ENCODE assay signal across 1 cellular context in genomic region chr19:5090780-5091575, GRCh38.
TF ChIP-seq lines count a peak whose summit lies in the region.

No MANE protein-coding gene starts in this region.

TF ChIP-seq in K562, 482 proteins besides CTCF, POLR2A, EP300 and RAD21 (continued from another document and continues in another):
- no peak for TF ChIP-seq RERE (CRISPR knock-in tag; IDR thresholded peaks at IDR 0.05; ENCODE audit: borderline replicate concordance)
- TF ChIP-seq XRCC3 (IDR thresholded peaks at IDR 0.05): no peak
- TF ChIP-seq TSHZ1 (CRISPR knock-in tag; IDR thresholded peaks at IDR 0.05): no peak
- peak; percentile 92 for TF ChIP-seq CBFA2T3 (IDR thresholded peaks at IDR 0.05)
- TF ChIP-seq ZBTB1 (CRISPR knock-in tag; IDR thresholded peaks at IDR 0.05; ENCODE audit: borderline replicate concordance, low read depth): no peak
- TF ChIP-seq TGIF2 (CRISPR knock-in tag; IDR thresholded peaks at IDR 0.05): no peak
- TF ChIP-seq HCFC1 (IDR thresholded peaks at IDR 0.05; ENCODE audit: low read depth, low read length): no peak
- TF ChIP-seq ZNF780A (CRISPR knock-in tag; IDR thresholded peaks at IDR 0.05): no peak
- no peak for TF ChIP-seq NR2F6 (CRISPR knock-in tag; IDR thresholded peaks at IDR 0.05)
- peak; percentile 86; the same call in 1 of the 2 replicates for TF ChIP-seq ZKSCAN8 (CRISPR knock-in tag; IDR thresholded peaks at IDR 0.05)
- no peak; the same call in none of the 2 replicates for TF ChIP-seq ZBTB2 (IDR thresholded peaks at IDR 0.05)
- TF ChIP-seq ZNF76 (CRISPR knock-in tag; IDR thresholded peaks at IDR 0.05; ENCODE audit: borderline replicate concordance): no peak
- TF ChIP-seq KLF1 (tag; IDR thresholded peaks at IDR 0.05): no peak
- TF ChIP-seq JUN (IDR thresholded peaks at IDR 0.05; ENCODE audit: borderline replicate concordance, low read depth, low read length): 0 out of 2 replicates have a peak, but pooled peaks have one; percentile 40
- TF ChIP-seq JUN (CRISPR knock-in tag; IDR thresholded peaks at IDR 0.05; ENCODE audit: borderline replicate concordance): 0 out of 2 replicates have a peak, but pooled peaks have one; percentile 59
- TF ChIP-seq SREBF1 (IDR thresholded peaks at IDR 0.05; ENCODE audit: borderline replicate concordance, low read depth, low read length): no peak
- no peak for TF ChIP-seq NFE2L1 (tag; IDR thresholded peaks at IDR 0.05; ENCODE audit: borderline replicate concordance, low read depth)
- TF ChIP-seq YBX1 (IDR thresholded peaks at IDR 0.05): no peak
- peak; percentile 70 for TF ChIP-seq STAT5A (IDR thresholded peaks at IDR 0.05; ENCODE audit: borderline replicate concordance, low read length)
- TF ChIP-seq RBM14 (IDR thresholded peaks at IDR 0.05; ENCODE audit: borderline replicate concordance, insufficient read depth, low read depth, low read length): no peak
- TF ChIP-seq PREB (CRISPR knock-in tag; IDR thresholded peaks at IDR 0.05): no peak
- peak; percentile 10 for TF ChIP-seq MXD1 (CRISPR knock-in tag; IDR thresholded peaks at IDR 0.05; ENCODE audit: borderline replicate concordance, poor library complexity, severe bottlenecking)
- no peak for TF ChIP-seq SREBF2 (CRISPR knock-in tag; IDR thresholded peaks at IDR 0.05)
- no peak for TF ChIP-seq ZZZ3 (IDR thresholded peaks at IDR 0.05)
- no peak for TF ChIP-seq CREBBP (IDR thresholded peaks at IDR 0.05; ENCODE audit: low read depth, low read length)
- TF ChIP-seq TRIM25 (IDR thresholded peaks at IDR 0.05; ENCODE audit: borderline replicate concordance): no peak
- 0 out of 2 replicates have a peak, but pooled peaks have one; percentile 7 for TF ChIP-seq PTBP1 (IDR thresholded peaks at IDR 0.05; ENCODE audit: low read depth, low read length)
- no peak for TF ChIP-seq MXI1 (IDR thresholded peaks at IDR 0.05; ENCODE audit: low read depth, low read length)
- no peak for TF ChIP-seq MAFF (IDR thresholded peaks at IDR 0.05; ENCODE audit: low read length)
- TF ChIP-seq FOXK1 (CRISPR knock-in tag; IDR thresholded peaks at IDR 0.05; ENCODE audit: borderline replicate concordance): no peak
- TF ChIP-seq XRCC5 (IDR thresholded peaks at IDR 0.05; ENCODE audit: low read depth, low read length): no peak
- TF ChIP-seq SPI1 (IDR thresholded peaks at IDR 0.05; ENCODE audit: borderline replicate concordance, low read depth, low read length): no peak
- no peak for TF ChIP-seq NR3C1 (CRISPR knock-in tag; IDR thresholded peaks at IDR 0.05)
- peak in 1 of 2 experiments; percentile 85; a peak in 2 of 4 replicates for TF ChIP-seq ZNF639 (CRISPR knock-in tag; conservative IDR thresholded peaks at IDR 0.05 in 1 of 2, IDR thresholded peaks at IDR 0.05 in 1 of 2)
- no peak for TF ChIP-seq RBBP5 (IDR thresholded peaks at IDR 0.05; ENCODE audit: borderline replicate concordance, insufficient read depth, low read length, poor library complexity, severe bottlenecking)
- TF ChIP-seq CREB1 (IDR thresholded peaks at IDR 0.05): no peak
- no peak for TF ChIP-seq CREB1 (CRISPR knock-in tag; IDR thresholded peaks at IDR 0.05)
- TF ChIP-seq RNF219 (CRISPR knock-in tag; IDR thresholded peaks at IDR 0.05): no peak
- no peak for TF ChIP-seq HEY1 (CRISPR knock-in tag; IDR thresholded peaks at IDR 0.05; ENCODE audit: borderline replicate concordance)
- no peak for TF ChIP-seq PCBP1 (IDR thresholded peaks at IDR 0.05; ENCODE audit: low read depth, low read length, poor library complexity, severe bottlenecking)
- TF ChIP-seq NFYB (IDR thresholded peaks at IDR 0.05; ENCODE audit: extremely low read depth, insufficient read length): no peak
- TF ChIP-seq ZNF589 (CRISPR knock-in tag; IDR thresholded peaks at IDR 0.05; ENCODE audit: low read depth): peak; percentile 90; the same call in 1 of the 2 replicates
- TF ChIP-seq TARDBP (IDR thresholded peaks at IDR 0.05): no peak
- no peak; the same call in 1 of the 2 replicates for TF ChIP-seq ZNF263 (CRISPR knock-in tag; IDR thresholded peaks at IDR 0.05; ENCODE audit: borderline replicate concordance)
- no peak for TF ChIP-seq MAFG (tag; conservative IDR thresholded peaks at IDR 0.05)
- TF ChIP-seq ZSCAN29 (IDR thresholded peaks at IDR 0.05): no peak
- TF ChIP-seq PTTG1 (tag; IDR thresholded peaks at IDR 0.05; ENCODE audit: low read depth): peak; percentile 31; the same call in 1 of the 2 replicates
- TF ChIP-seq CHD1 (IDR thresholded peaks at IDR 0.05; ENCODE audit: low read length): no peak
- no peak for TF ChIP-seq ZBTB12 (CRISPR knock-in tag; IDR thresholded peaks at IDR 0.05)
